ENCODE assay signal across 22 cellular contexts in genomic region chr17:66427134-66427533, GRCh38.
"Had no signal": no experiment of that assay in that cellular context is flagged by ENCODE, and none has a peak within 500 bp of the region (broad histone marks: within the 10 kb centered on the region; RNA-seq: fewer than 3 reads in every experiment).

No MANE protein-coding gene starts in this region.

- H3K4me3 Mint-ChIP-seq: activated CD4-positive, alpha-beta memory T cell treated with anti-CD3 and anti-CD28 coated beads, Interleukin-2, amount 10 ng/mL, durations not matched to agents 7 days and 5 days; activated naive CD8-positive, alpha-beta T cell; activated T-cell treated with anti-CD3 and anti-CD28 coated beads, Interleukin-2, amount 50 U/mL, for 24 hours had no signal

- H3K9me3 Mint-ChIP-seq: activated CD4-positive, alpha-beta memory T cell treated with anti-CD3 and anti-CD28 coated beads, Interleukin-2, amount 10 ng/mL, durations not matched to agents 7 days and 5 days; activated T-cell treated with anti-CD3 and anti-CD28 coated beads, Interleukin-2, amount 50 U/mL, for 24 hours; activated T-helper 2 cell treated with anti-CD3 and anti-CD28 coated beads, Interferon-gamma antibody, Interleukin-2, Interleukin-4, amounts not matched to agents 10 μg/mL and 5 μg/mL and 100 μg/mL, durations not matched to agents 14 hours and 24 hours and 36 hours had no signal

- H3K36me3 ChIP-seq: breast epithelium, MG63, Peyer's patch, WERI-Rb-1 had no signal

- H3K27ac Mint-ChIP-seq: activated T-helper 2 cell treated with anti-CD3 and anti-CD28 coated beads, Interferon-gamma antibody, Interleukin-2, Interleukin-4, amounts not matched to agents 10 μg/mL and 5 μg/mL and 100 μg/mL, durations not matched to agents 14 hours and 24 hours and 36 hours had no signal

- H3K4me3 ChIP-seq: body of pancreas, breast epithelium, MG63, Peyer's patch had no signal

- H3K27me3 ChIP-seq: body of pancreas, breast epithelium, MG63, Peyer's patch had no signal

- H3K27me3 Mint-ChIP-seq: activated CD4-positive, alpha-beta memory T cell treated with anti-CD3 and anti-CD28 coated beads, Interleukin-2, amount 10 ng/mL, durations not matched to agents 7 days and 5 days; activated naive CD8-positive, alpha-beta T cell; activated T-cell treated with anti-CD3 and anti-CD28 coated beads, Interleukin-2, amount 50 U/mL, for 24 hours had no signal

- ATAC-seq: body of pancreas, SK-N-SH treated with all-trans-retinoic acid at 6 μM for 48 hours had no signal

- H3K9me3 ChIP-seq: body of pancreas, MG63, Peyer's patch had no signal

- FAIRE-seq: astrocyte had no signal

- H3K4me1 ChIP-seq: Peyer's patch had no signal

- DNase-seq: activated gamma-delta T cell; activated T-cell treated with anti-CD3 and anti-CD28 coated beads, Interleukin-2, amount 50 U/mL, for 24 hours; amygdala; body of pancreas; MG63; NCI-H1048; NCI-H1105 treated with DMSO at 0.1 percent for 48 hours; NCI-H1694; NCI-H1930; NCI-H2081 treated with DMSO at 0.1 percent for 48 hours; NCI-H226; NCI-H524 treated with DMSO at 0.1 percent for 48 hours; Peyer's patch; SIG-M5; T1000 had no signal

- H3K27ac ChIP-seq: body of pancreas, breast epithelium, Peyer's patch, WERI-Rb-1 had no signal
